Comparison of ENCODE assay signal across 8 cellular contexts in the genomic region with DNA sequence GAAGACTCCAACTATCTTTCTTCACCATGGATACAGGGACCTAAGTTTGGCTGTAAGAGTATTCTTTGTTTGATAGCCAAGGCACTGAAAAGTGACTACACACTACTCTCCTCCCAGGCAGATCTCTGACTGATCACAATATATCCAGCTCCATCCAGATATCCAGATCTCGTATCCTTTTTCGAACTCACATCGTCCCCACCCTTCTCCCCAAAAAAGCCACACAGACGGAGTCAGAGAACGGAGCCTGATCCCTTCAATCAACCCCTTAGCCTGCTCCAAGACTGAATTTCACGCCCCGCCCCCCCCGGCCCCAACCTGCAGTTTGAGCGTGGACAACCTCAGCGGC. TPM values are rescaled to one million over a fixed set of nuclear protein-coding genes. Genes with fewer than 3 reads are reported as not detected.
DNase-seq lines count a peak whose midpoint lies in the region; ATAC-seq and TF ChIP-seq lines count a peak whose summit lies in the region.

No MANE protein-coding gene starts in this region.

- POLR2A ChIA-PET in AG04450 (lab: Yijun Ruan, JAX), result interaction anchor here (1.4 to 1.6 kb wide), 2 partner anchors 72 to 124 kb away, joined by 6 read pairs; a partner anchor contains a TSS

- peak overlapping the region; percentile 99 for H3K4me3 ChIP-seq in AG04450 (ENCODE audit: low read depth, low read length)
- peak overlapping the region; percentile 89 for H3K4me3 ChIP-seq in HFF-Myc (replicated peaks; ENCODE audit: low read depth, low read length)
- H3K4me3 ChIP-seq in astrocyte of the spinal cord (ENCODE audit: low read depth, low read length), result peak overlapping the region; percentile 75
- peak overlapping the region; percentile 61 to 83 (median 75) for H3K4me3 ChIP-seq in right lobe of liver
- peak overlapping the region; percentile 75 to 86 for H3K4me3 ChIP-seq in tibial artery

- CTCF ChIA-PET in AG04450 (lab: Charles Lee), result interaction anchor here (0.6 kb wide), 1 partner anchor 60 kb away, joined by 11 read pairs; no protein-coding TSS in a partner anchor

- in situ Hi-C loops in astrocyte of the spinal cord (cut with HindIII; ENCODE audit: low sequenced_read_pairs), result no loop called here

- H3K27ac ChIP-seq in AG04450 (ENCODE audit: low read depth, low read length) (peak overlapping the region; percentile 24), right lobe of liver (peak overlapping the region in 2 of 3 donors; percentile 28 to 56), tibial artery (peak overlapping the region; percentile 78 to 80)

- 0% methylated on average over 10 of the region's 10 CpGs for WGBS in right lobe of liver (ENCODE audit: insufficient coverage, low coverage, low lambda C conversion rate, missing lambda C conversion rate)

- intact Hi-C loops in right lobe of liver (cut with DNase I), result no loop called here
- intact Hi-C loops in tibial artery (cut with DNase I; ENCODE audit: low total_unique reads), result no loop called here

- ATAC-seq in right lobe of liver, result peak in 1 of 4 donors; percentile 7
- no peak for ATAC-seq in GM18861 (IDR thresholded peaks at IDR 0.05; ENCODE audit: unreplicated experiment)

- TF ChIP-seq POLR2A in right lobe of liver (IDR thresholded peaks at IDR 0.05), result no peak

- TF ChIP-seq CTCF in AG04450 (IDR thresholded peaks at IDR 0.05; ENCODE audit: low read depth, low read length) (no peak), HFF-Myc (IDR thresholded peaks at IDR 0.05; ENCODE audit: low read depth, low read length, missing control alignments) (no peak), astrocyte of the spinal cord (IDR thresholded peaks at IDR 0.05; ENCODE audit: low read depth, low read length) (no peak), right lobe of liver (IDR thresholded peaks at IDR 0.05) (no peak), tibial artery (IDR thresholded peaks at IDR 0.05) (no peak)

- H3K27me3 ChIP-seq in AG04450 (ENCODE audit: control insufficient read depth, insufficient read depth, low read length) (no peaks in the 10 kb centered on the region), right lobe of liver (no peaks in the 10 kb centered on the region), tibial artery (no peaks in the 10 kb centered on the region)

- no peaks in the 10 kb centered on the region; the same call in 1 of the 2 replicates for H3K9me3 ChIP-seq in AG04450 (ENCODE audit: control insufficient read depth, insufficient read depth, low read length)
- no peaks in the 10 kb centered on the region for H3K9me3 ChIP-seq in right lobe of liver
- H3K9me3 ChIP-seq in tibial artery, result no peaks in the 10 kb centered on the region

- DNase-seq in AG04450 (ENCODE audit: low read depth, low spot score) (no peak), HFF-Myc (ENCODE audit: extremely low read depth, low read depth) (no peak), astrocyte of the spinal cord (ENCODE audit: low read depth, low spot score) (peak; percentile 2), right lobe of liver (no peak), tibial artery (no peak), retina (no peak), 8988T (no peak)

- no peaks in the 10 kb centered on the region for H3K36me3 ChIP-seq in right lobe of liver
- H3K36me3 ChIP-seq in tibial artery, result no peaks in the 10 kb centered on the region

- peaks cover 0 to 3% (median 0%) of the 10 kb centered on the region in 4 donors for H3K4me1 ChIP-seq in right lobe of liver
- H3K4me1 ChIP-seq in tibial artery, result peaks cover 0 to 17% (median 12%) of the 10 kb centered on the region in 4 donors

RNA-seq across cellular contexts. Expression of a gene that starts 0.5 kb away (rescaled TPM):
- polyA plus RNA-seq in AG04450 (2011; rRNA removed), result 19.6 and 23.3 TPM in 2 replicates
- 25.8 and 27.6 TPM in 2 replicates for polyA minus RNA-seq in AG04450 (2011; rRNA and poly(A)+ RNA removed)
- 1 to 10 TPM; 4.4 to 6.4 (median 4.9) TPM for total RNA-seq in right lobe of liver

RNA-seq across cellular contexts. Expression of a gene that starts 0.6 kb away (rescaled TPM):
- polyA plus RNA-seq in AG04450 (2011; rRNA removed), result 24.9 and 34.8 TPM in 2 replicates
- polyA minus RNA-seq in AG04450 (2011; rRNA and poly(A)+ RNA removed), result 4.1 and 5.1 TPM in 2 replicates
- total RNA-seq in right lobe of liver, result 1 to 10 TPM; 4.1 to 8.1 (median 5.0) TPM

RNA-seq across cellular contexts. Expression of a gene that starts 14.5 kb away (rescaled TPM):
- 0.32 and 0.36 TPM in 2 replicates for polyA plus RNA-seq in AG04450 (2011; rRNA removed)
- polyA minus RNA-seq in AG04450 (2011; rRNA and poly(A)+ RNA removed), result 0.23 and 0.39 TPM in 2 replicates
- total RNA-seq in right lobe of liver, result under 1 TPM in 4 of 6 experiments, not detected in 2; 0.11 to 0.56 (median 0.29) TPM

Comparison
In these comparisons a context has a peak if more than half of its experiments do, and no peak if none do; other contexts are left out.
1. H3K27ac ChIP-seq: peak in every context shown above with its lines; median percentile 79 in tibial artery; 42 in right lobe of liver; 24 in AG04450.